29 cellular contexts compared by ENCODE assay signal in the genomic region with DNA sequence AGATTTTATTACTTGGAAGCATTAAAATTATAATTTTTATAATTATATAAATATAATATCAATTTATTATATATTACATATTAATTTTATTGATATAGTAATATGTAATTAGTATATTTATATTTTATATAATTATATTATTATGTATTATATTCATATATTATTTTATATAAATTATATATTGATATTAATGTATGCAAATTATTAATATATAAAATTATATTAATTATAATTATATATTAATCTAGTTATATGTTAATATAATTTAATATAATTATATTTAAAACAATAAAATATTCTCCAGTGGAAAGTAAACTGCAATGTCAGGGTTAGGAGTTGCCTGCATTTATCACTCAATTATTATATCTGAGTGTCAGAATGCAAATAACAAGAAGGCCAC. TPM values are rescaled to one million over a fixed set of nuclear protein-coding genes. Genes with fewer than 3 reads are reported as not detected.
"Had no signal": no experiment of that assay in that cellular context is flagged by ENCODE, and none has a peak within 500 bp of the region (broad histone marks: within the 10 kb centered on the region; RNA-seq: fewer than 3 reads in every experiment).

No MANE protein-coding gene starts in this region.

- H3K9ac ChIP-seq: neural progenitor cell had no signal

- H3K4me3 Mint-ChIP-seq: immature natural killer cell; mesothelial cell of epicardium; naive B cell; natural killer cell; nephron progenitor cell; neural progenitor cell; stimulated activated effector memory CD8-positive, alpha-beta T cell treated with anti-CD3 and anti-CD28 coated beads, Interleukin-12 subunit alpha, Interleukin-12 subunit beta, amount 100 ng/mL, for 72 hours had no signal

- H3K27me3 ChIP-seq: neural progenitor cell, neutrophil, spleen, stomach, testis, thyroid gland, transverse colon, upper lobe of left lung, vagina had no signal

- H3K9me3 ChIP-seq: left ventricle myocardium inferior, neutrophil, spleen, stomach, testis, thyroid gland, transverse colon, upper lobe of left lung, vagina had no signal

- H3K27me3 Mint-ChIP-seq: naive B cell, progenitor cell of endocrine pancreas had no signal

- H3K4me1 Mint-ChIP-seq: immature natural killer cell; mesothelial cell of epicardium; naive B cell; natural killer cell; nephron progenitor cell; neural progenitor cell; stimulated activated effector memory CD8-positive, alpha-beta T cell treated with anti-CD3 and anti-CD28 coated beads, Interleukin-12 subunit alpha, Interleukin-12 subunit beta, amount 100 ng/mL, for 72 hours had no signal

- H3K27ac Mint-ChIP-seq: immature natural killer cell; mesothelial cell of epicardium; naive B cell; natural killer cell; nephron progenitor cell; neural progenitor cell; progenitor cell of endocrine pancreas; stimulated activated effector memory CD8-positive, alpha-beta T cell treated with anti-CD3 and anti-CD28 coated beads, Interleukin-12 subunit alpha, Interleukin-12 subunit beta, amount 100 ng/mL, for 72 hours had no signal

- H3K27ac ChIP-seq: left ventricle myocardium inferior, neural progenitor cell, neutrophil, skin epidermis, spleen, stomach, testis, transverse colon, upper lobe of left lung, vagina had no signal

- H3K36me3 Mint-ChIP-seq: immature natural killer cell; mesothelial cell of epicardium; naive B cell; natural killer cell; neural progenitor cell; stimulated activated effector memory CD8-positive, alpha-beta T cell treated with anti-CD3 and anti-CD28 coated beads, Interleukin-12 subunit alpha, Interleukin-12 subunit beta, amount 100 ng/mL, for 72 hours had no signal

- FAIRE-seq: islet of Langerhans had no signal

- H3K9me3 Mint-ChIP-seq: nephron progenitor cell, neural progenitor cell had no signal

- H3K36me3 ChIP-seq: left ventricle myocardium inferior, neural progenitor cell, neutrophil, spleen, stomach, thyroid gland, transverse colon, upper lobe of left lung, vagina had no signal

- H3K4me3 ChIP-seq: left ventricle myocardium inferior, lung, neural progenitor cell, skin epidermis, spleen, stomach, testis, thyroid gland, transverse colon, upper lobe of left lung, vagina had no signal

- DNase-seq: hypothalamus; immature natural killer cell; left ventricle myocardium inferior; mesendoderm; naive B cell; natural killer cell; nephron progenitor cell; occipital lobe; right cardiac atrium; spleen; stimulated activated CD4-positive, alpha-beta T cell treated with anti-CD3 and anti-CD28 coated beads, Interleukin-4, amount 100 ng/mL, for 24 hours; stimulated activated naive CD4-positive, alpha-beta T cell treated with Interleukin-2 at 50 U/mL for 16 hours; stomach; testis; thyroid gland; transverse colon; upper lobe of left lung had no signal

- H3K4me1 ChIP-seq: left ventricle myocardium inferior, neural progenitor cell, spleen, testis, transverse colon, upper lobe of left lung, vagina had no signal

RNA-seq across cellular contexts. Expression of gene KCNK2, which starts 48.8 kb away (rescaled TPM):
- total RNA-seq: kidney epithelial cell, natural killer cell, osteocyte, pulmonary artery endothelial cell had no signal
- polyA plus RNA-seq: immature natural killer cell had no signal
